In the genomic region with DNA sequence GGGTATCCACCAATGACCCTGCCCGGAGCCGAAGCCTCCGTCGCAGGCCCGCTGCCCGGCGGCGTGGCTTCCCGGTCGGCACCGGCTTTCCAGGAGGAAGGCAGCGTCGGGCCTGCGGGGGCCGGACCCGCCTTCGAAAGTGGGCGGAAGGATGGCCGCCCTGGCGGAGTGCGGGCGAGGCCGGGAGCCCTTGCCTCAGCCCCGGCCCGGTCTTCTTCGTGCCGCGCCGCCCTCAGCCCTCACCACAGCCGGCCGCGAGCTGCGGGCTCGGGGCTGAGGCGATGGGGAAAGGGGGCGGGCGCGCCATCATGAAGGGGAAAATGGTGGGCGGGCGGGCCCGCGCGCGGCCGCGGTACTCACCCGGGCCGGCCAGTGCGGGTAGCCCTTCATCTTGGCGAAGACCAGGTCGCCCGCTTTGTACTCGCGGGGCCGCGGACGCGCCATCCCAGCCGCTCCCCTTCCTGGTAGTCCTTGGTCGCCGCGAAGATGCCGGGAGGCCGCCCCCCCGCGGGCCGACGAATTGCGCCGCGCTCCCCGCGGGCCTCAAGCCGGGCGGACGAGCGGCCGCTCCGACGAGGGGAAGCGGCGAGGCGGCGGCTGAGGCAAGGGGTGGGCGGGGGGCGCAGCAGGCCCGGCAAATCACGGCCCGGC, we compare ENCODE assay signal across 8 cellular contexts. TPM values are rescaled to one million over a fixed set of nuclear protein-coding genes. Genes with fewer than 3 reads are reported as not detected.
DNase-seq lines count a peak whose midpoint lies in the region; ATAC-seq, FAIRE-seq and TF ChIP-seq lines count a peak whose summit lies in the region.

No MANE protein-coding gene starts in this region.

- no peak overlapping the region for H3K27ac Mint-ChIP-seq in astrocyte (ENCODE audit: unreplicated experiment)

- H3K27me3 Mint-ChIP-seq in astrocyte (ENCODE audit: low read depth, unreplicated experiment), result no peaks in the 10 kb centered on the region

- H3K4me3 ChIP-seq in MG63 (peak overlapping the region; percentile 78), astrocyte (ENCODE audit: insufficient read depth, low read depth, low read length) (peak overlapping the region; percentile 80)

- H2AFZ ChIP-seq in astrocyte (ENCODE audit: low read depth, low read length), result peak overlapping the region; percentile 62

- no peak for TF ChIP-seq CTCF in astrocyte (IDR thresholded peaks at IDR 0.05; ENCODE audit: insufficient read depth, low read depth, low read length)

- peaks cover 12% of the 10 kb centered on the region for H3K4me1 ChIP-seq in astrocyte (ENCODE audit: insufficient read depth, low read length)

- H3K9me3 ChIP-seq in MG63 (no peaks in the 10 kb centered on the region), astrocyte (ENCODE audit: insufficient read depth, low read depth, low read length) (no peaks in the 10 kb centered on the region)

- peaks cover 2% of the 10 kb centered on the region for H3K9me3 Mint-ChIP-seq in astrocyte (ENCODE audit: unreplicated experiment)

- peaks cover 17% of the 10 kb centered on the region for H3K4me1 Mint-ChIP-seq in astrocyte (ENCODE audit: low read depth, unreplicated experiment)

- H3K9ac ChIP-seq in astrocyte (ENCODE audit: low read length), result peak overlapping the region; percentile 88

- H3K4me3 Mint-ChIP-seq in astrocyte (ENCODE audit: unreplicated experiment), result no peak overlapping the region

- peaks cover 29% of the 10 kb centered on the region for H4K20me1 ChIP-seq in astrocyte (ENCODE audit: insufficient read depth, low read length)

- peaks cover 3% of the 10 kb centered on the region for H3K36me3 Mint-ChIP-seq in astrocyte (ENCODE audit: low read depth, unreplicated experiment)

- H3K79me2 ChIP-seq in astrocyte (ENCODE audit: insufficient read depth, low read length), result peaks cover 52% of the 10 kb centered on the region

- ATAC-seq in GM19438 (IDR thresholded peaks at IDR 0.05; ENCODE audit: low read depth, unreplicated experiment), result peak; percentile 29
- ATAC-seq in left ventricle myocardium superior, result peak; percentile 62
- no peak for ATAC-seq in GM19023 (IDR thresholded peaks at IDR 0.05; ENCODE audit: unreplicated experiment)

- intact Hi-C loops in left ventricle myocardium superior (cut with micrococcal nuclease), result no loop called here
- intact Hi-C loops in posterior cingulate gyrus (cut with DNase I), result loop anchor here (5.0 kb wide), 1 partner anchor 140 kb away; the partner anchor contains the start of gene BTBD1

- no peak for FAIRE-seq in astrocyte (lab: Jason Lieb, UNC)

- H3K27me3 ChIP-seq in MG63 (no peaks in the 10 kb centered on the region), astrocyte (ENCODE audit: insufficient read depth, low read length) (no peaks in the 10 kb centered on the region)

- peak; percentile 21 for DNase-seq in CD1c-positive myeloid dendritic cell (ENCODE audit: extremely low spot score)
- peak; percentile 51 for DNase-seq in MG63
- peak; percentile 17 for DNase-seq in astrocyte (ENCODE audit: low read depth)
- DNase-seq in left ventricle myocardium superior, result peak; percentile 65
- DNase-seq in posterior cingulate gyrus, result peak; percentile 17 to 89 (median 42)
- no peak for DNase-seq in NOMO-1 (lab: John Stamatoyannopoulos, UW; ENCODE audit: unreplicated experiment in 2 of 2)

- H3K27ac ChIP-seq in astrocyte (ENCODE audit: low read depth, low read length), result peak overlapping the region; percentile 83

- H3K36me3 ChIP-seq in MG63 (no peaks in the 10 kb centered on the region), astrocyte (ENCODE audit: insufficient read depth, low read length) (no peaks in the 10 kb centered on the region)

- H3K4me2 ChIP-seq in astrocyte (ENCODE audit: low read length), result peak overlapping the region; percentile 89

RNA-seq across cellular contexts. Expression of gene HDGFL3, which starts 0.5 kb away (rescaled TPM):
- 24.9 and 42.7 TPM in 2 replicates for total RNA-seq in MG63 (2014; rRNA removed; shearing (Covaris generic); ENCODE audit: low replicate concordance)
- total RNA-seq in astrocyte, result 72.9 and 91.9 TPM in 2 replicates
- total RNA-seq in left ventricle myocardium superior, result 36.7 TPM

Comparison
In these comparisons a context has a peak if more than half of its experiments do, and no peak if none do; other contexts are left out.
1. DNase-seq: peak in CD1c-positive myeloid dendritic cell (single experiment), MG63 (single experiment), astrocyte (single experiment), left ventricle myocardium superior (single experiment) and posterior cingulate gyrus (10 of 10); none in NOMO-1 (0 of 2).